9 cellular contexts compared by ENCODE assay signal in genomic region chr1:235067396-235068154, GRCh38.
DNase-seq lines count a peak whose midpoint lies in the region; ATAC-seq lines count a peak whose summit lies in the region.
"Had no signal": no experiment of that assay in that cellular context is flagged by ENCODE, and none has a peak within 500 bp of the region (broad histone marks: within the 10 kb centered on the region; RNA-seq: fewer than 3 reads in every experiment).

No MANE protein-coding gene starts in this region.

- H3K4me1 Mint-ChIP-seq in stimulated activated naive CD8-positive, alpha-beta T cell treated with anti-CD3 and anti-CD28 coated beads, Interleukin-15, Interleukin-2, amounts not matched to agents 100 ng/mL and 50 ng/mL, for 24 hours (ENCODE audit: low read depth), result peaks cover 28% of the 10 kb centered on the region

- peak; percentile 53 for DNase-seq in DMS153 (lab: John Stamatoyannopoulos, UW)
- DNase-seq in DMS153 treated with DMSO at 0.1 percent for 48 hours (lab: John Stamatoyannopoulos, UW; ENCODE audit: unreplicated experiment), result no peak
- peak; percentile 91 for DNase-seq in NCI-H2107 treated with DMSO at 0.1 percent for 48 hours (lab: John Stamatoyannopoulos, UW; ENCODE audit: unreplicated experiment)
- peak; percentile 99 for DNase-seq in astrocyte of the hippocampus (ENCODE audit: low read depth, low spot score)
- DNase-seq in kidney tubule cell (ENCODE audit: low spot score), result peak; percentile 99

- H3K27ac Mint-ChIP-seq in stimulated activated naive CD8-positive, alpha-beta T cell treated with anti-CD3 and anti-CD28 coated beads, Interleukin-15, Interleukin-2, amounts not matched to agents 100 ng/mL and 50 ng/mL, for 24 hours, result peak overlapping the region; percentile 53
- H3K27ac Mint-ChIP-seq: B cell had no signal

- H3K9me3 Mint-ChIP-seq in stimulated activated naive CD8-positive, alpha-beta T cell treated with anti-CD3 and anti-CD28 coated beads, Interleukin-15, Interleukin-2, amounts not matched to agents 100 ng/mL and 50 ng/mL, for 24 hours, result no peaks in the 10 kb centered on the region

- no peaks in the 10 kb centered on the region for H3K27me3 Mint-ChIP-seq in stimulated activated naive CD8-positive, alpha-beta T cell treated with anti-CD3 and anti-CD28 coated beads, Interleukin-15, Interleukin-2, amounts not matched to agents 100 ng/mL and 50 ng/mL, for 24 hours
- H3K27me3 Mint-ChIP-seq: B cell had no signal

- ATAC-seq in HG02973 (IDR thresholded peaks at IDR 0.05; ENCODE audit: unreplicated experiment) (no peak), GM19324 (IDR thresholded peaks at IDR 0.05; ENCODE audit: low FRiP score, unreplicated experiment) (no peak)

- no peak overlapping the region for H3K4me3 Mint-ChIP-seq in stimulated activated naive CD8-positive, alpha-beta T cell treated with anti-CD3 and anti-CD28 coated beads, Interleukin-15, Interleukin-2, amounts not matched to agents 100 ng/mL and 50 ng/mL, for 24 hours
- H3K4me3 Mint-ChIP-seq: B cell had no signal

- H3K36me3 Mint-ChIP-seq in stimulated activated naive CD8-positive, alpha-beta T cell treated with anti-CD3 and anti-CD28 coated beads, Interleukin-15, Interleukin-2, amounts not matched to agents 100 ng/mL and 50 ng/mL, for 24 hours (ENCODE audit: low read depth), result no peaks in the 10 kb centered on the region
